1 cellular context compared by ENCODE assay signal in genomic region chr12:19181666-19182426, GRCh38.
TF ChIP-seq lines count a peak whose summit lies in the region.

No MANE protein-coding gene starts in this region.

TF ChIP-seq in H1, 55 proteins besides CTCF, POLR2A, EP300 and RAD21:
- TF ChIP-seq TAF1 (IDR thresholded peaks at IDR 0.05; ENCODE audit: low read depth, low read length) (no peak), KDM4A (IDR thresholded peaks at IDR 0.05; ENCODE audit: low read depth, low read length, severe bottlenecking) (no peak), CEBPB (IDR thresholded peaks at IDR 0.05; ENCODE audit: low read depth, low read length) (0 out of 2 replicates have a peak, but pooled peaks have one; percentile 4)
